1 cellular context compared by ENCODE assay signal in genomic region chr7:25125137-25125946, GRCh38.
A peak's percentile ranks its signal among the peaks of the same experiment; 100 is the strongest.
TF ChIP-seq lines count a peak whose summit lies in the region.

TSS of gene CYCS (minus strand) at chr7:25125260. CDS start at chr7:25124119, 1,141 bp downstream.

TF ChIP-seq in HepG2, 621 proteins besides CTCF, POLR2A, EP300 and RAD21 (continued from another document and continues in another):
- TF ChIP-seq ZNF512B (CRISPR knock-in tag; IDR thresholded peaks at IDR 0.05; ENCODE audit: borderline replicate concordance) (peak; percentile 79; the same call in 1 of the 2 replicates), MYC (CRISPR knock-in tag; IDR thresholded peaks at IDR 0.05; ENCODE audit: borderline replicate concordance) (peak; percentile 99), MLX (CRISPR knock-in tag; IDR thresholded peaks at IDR 0.05) (peak; percentile 79; the same call in 1 of the 2 replicates), MEF2D (CRISPR knock-in tag; IDR thresholded peaks at IDR 0.05) (peak; percentile 89), SNAI1 (CRISPR knock-in tag; IDR thresholded peaks at IDR 0.05; ENCODE audit: borderline replicate concordance) (no peak), KDM5A (IDR thresholded peaks at IDR 0.05; ENCODE audit: borderline replicate concordance, low read length) (no peak; the same call in 1 of the 2 replicates), ZNF432 (CRISPR knock-in tag; IDR thresholded peaks at IDR 0.05; ENCODE audit: borderline replicate concordance) (no peak), ZNF20 (CRISPR knock-in tag; IDR thresholded peaks at IDR 0.05) (no peak), PREB (CRISPR knock-in tag; IDR thresholded peaks at IDR 0.05) (no peak), CBX1 (IDR thresholded peaks at IDR 0.05; ENCODE audit: low read depth) (peak; percentile 95), ZBTB42 (CRISPR knock-in tag; IDR thresholded peaks at IDR 0.05) (no peak), ZFP1 (CRISPR knock-in tag; IDR thresholded peaks at IDR 0.05) (0 out of 2 replicates have a peak, but pooled peaks have one; percentile 87), SOX6 (IDR thresholded peaks at IDR 0.05) (no peak), SOX6 (CRISPR knock-in tag; IDR thresholded peaks at IDR 0.05) (0 out of 2 replicates have a peak, but pooled peaks have one; percentile 70), PPARG (CRISPR knock-in tag; conservative IDR thresholded peaks at IDR 0.05) (no peak; the same call in 1 of the 2 replicates), NCOA1 (CRISPR knock-in tag; IDR thresholded peaks at IDR 0.05) (peak; percentile 53; the same call in 1 of the 2 replicates), ZNF773 (CRISPR knock-in tag; IDR thresholded peaks at IDR 0.05; ENCODE audit: borderline replicate concordance) (no peak), TCF7 (IDR thresholded peaks at IDR 0.05; ENCODE audit: low read depth) (0 out of 2 replicates have a peak, but pooled peaks have one; percentile 20), ZKSCAN8 (CRISPR knock-in tag; IDR thresholded peaks at IDR 0.05; ENCODE audit: borderline replicate concordance) (peak; percentile 70; the same call in 1 of the 2 replicates), E2F2 (CRISPR knock-in tag; IDR thresholded peaks at IDR 0.05; ENCODE audit: borderline replicate concordance) (peak; percentile 82; the same call in 1 of the 2 replicates), NRL (CRISPR knock-in tag; IDR thresholded peaks at IDR 0.05; ENCODE audit: borderline replicate concordance) (peak; percentile 87), AHR (CRISPR knock-in tag; IDR thresholded peaks at IDR 0.05) (peak; percentile 59; the same call in 1 of the 2 replicates), ZBTB40 (IDR thresholded peaks at IDR 0.05) (no peak), ZBTB40 (CRISPR knock-in tag; IDR thresholded peaks at IDR 0.05) (peak; percentile 52; the same call in 1 of the 2 replicates), HDAC1 (CRISPR knock-in tag; IDR thresholded peaks at IDR 0.05) (peak; percentile 94), ZSCAN25 (CRISPR knock-in tag; IDR thresholded peaks at IDR 0.05) (no peak), CSRNP2 (CRISPR knock-in tag; conservative IDR thresholded peaks at IDR 0.05; ENCODE audit: low read depth) (peak; percentile 77; the same call in 1 of the 2 replicates), ZNF782 (CRISPR knock-in tag; IDR thresholded peaks at IDR 0.05; ENCODE audit: borderline replicate concordance) (peak; percentile 88; the same call in 1 of the 2 replicates), ZNF138 (CRISPR knock-in tag; IDR thresholded peaks at IDR 0.05; ENCODE audit: low read depth) (peak; percentile 90), ATF2 (CRISPR knock-in tag; IDR thresholded peaks at IDR 0.05) (peak; percentile 100), MBNL3 (CRISPR knock-in tag; conservative IDR thresholded peaks at IDR 0.05) (no peak), HMGXB4 (CRISPR knock-in tag; IDR thresholded peaks at IDR 0.05; ENCODE audit: borderline replicate concordance in 1 of 2, low read depth in 1 of 2) (peak in 1 of 2 experiments; percentile 89; a peak in 3 of 4 replicates), ZFP91 (CRISPR knock-in tag; IDR thresholded peaks at IDR 0.05; ENCODE audit: borderline replicate concordance) (peak; percentile 96), MTA1 (CRISPR knock-in tag; IDR thresholded peaks at IDR 0.05; ENCODE audit: borderline replicate concordance) (peak; percentile 88; the same call in 1 of the 2 replicates), HIVEP1 (CRISPR knock-in tag; IDR thresholded peaks at IDR 0.05) (peak; percentile 79)
